ENCODE assay signal across 6 cellular contexts in the genomic region with DNA sequence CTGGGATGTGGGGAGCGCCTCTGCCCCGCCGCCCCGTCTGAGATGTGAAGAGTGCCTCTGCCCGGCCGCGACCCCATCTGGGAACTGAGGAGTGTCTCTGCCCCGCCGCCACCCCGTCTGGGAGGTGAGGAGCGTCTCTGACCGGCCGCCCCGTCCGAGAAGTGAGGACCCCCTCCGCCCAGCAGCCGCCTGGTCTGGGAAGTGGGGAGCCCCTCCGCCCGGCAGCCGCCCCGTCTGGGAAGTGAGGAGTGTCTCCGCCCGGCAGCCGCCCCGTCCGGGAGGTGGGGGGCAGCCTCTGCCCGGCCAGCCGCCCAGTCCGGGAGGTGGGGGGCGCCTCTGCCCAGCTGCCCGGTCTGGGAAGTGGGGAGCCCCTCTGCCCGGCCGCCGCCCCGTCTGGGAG. TPM values are rescaled to one million over a fixed set of nuclear protein-coding genes. Genes with fewer than 3 reads are reported as not detected.
"Had no signal": no experiment of that assay in that cellular context is flagged by ENCODE, and none has a peak within 500 bp of the region (broad histone marks: within the 10 kb centered on the region; RNA-seq: fewer than 3 reads in every experiment).

No MANE protein-coding gene starts in this region.

RNA-seq across cellular contexts. Expression of gene GPX6, which starts 13.5 kb away (rescaled TPM):
- total RNA-seq: HepG2, HT-29, HT1080, IMR-90, K562 had no signal
- polyA plus RNA-seq: HepG2, IgD-negative memory B cell, IMR-90, K562 had no signal

RNA-seq across cellular contexts. Expression of gene GPX5, which starts 23.5 kb away (rescaled TPM):
- total RNA-seq: HepG2, HT-29, HT1080, IMR-90 had no signal
- polyA plus RNA-seq: HepG2, IgD-negative memory B cell, IMR-90 had no signal
